Comparison of ENCODE assay signal across 19 cellular contexts in genomic region chr1:202642212-202642611, GRCh38.
DNase-seq lines count a peak whose midpoint lies in the region; ATAC-seq and TF ChIP-seq lines count a peak whose summit lies in the region.
"Had no signal": no experiment of that assay in that cellular context is flagged by ENCODE, and none has a peak within 500 bp of the region (broad histone marks: within the 10 kb centered on the region; RNA-seq: fewer than 3 reads in every experiment).

No MANE protein-coding gene starts in this region.

- CTCF ChIA-PET in CD4-positive, alpha-beta memory T cell (lab: Charles Lee; ENCODE audit: partially characterized antibody) = no interaction called here

- in situ Hi-C loops in GM13976 (cut with MboI; ENCODE audit: low sequenced_read_pairs, unreplicated experiment) = no loop called here

- 26% methylated on average over 20 of the region's 20 CpGs for WGBS in HUES64

- no peaks in the 10 kb centered on the region for H3K9me3 ChIP-seq in CD4-positive, alpha-beta memory T cell (ENCODE audit: control insufficient read depth in 1 of 2, low read length in 2 of 2)
- H3K9me3 ChIP-seq in HUES64 (ENCODE audit: insufficient read depth, low read depth, low read length) = no peaks in the 10 kb centered on the region
- H3K9me3 ChIP-seq: BLaER1 treated with 17β-estradiol and CSF1 and Interleukin-3, amounts not matched to agents 10 nM and 100 nM; MG63; pancreas; thyroid gland had no signal

- peak overlapping the region in 1 of 2 donors; percentile 38 for H3K4me3 ChIP-seq in CD4-positive, alpha-beta memory T cell (ENCODE audit: low read length in 2 of 2)
- peak overlapping the region; percentile 60 for H3K4me3 ChIP-seq in HUES64 (ENCODE audit: low read length)
- H3K4me3 ChIP-seq: BLaER1 treated with 17β-estradiol and CSF1 and Interleukin-3, amounts not matched to agents 10 nM and 100 nM; MG63 had no signal

- no peak overlapping the region for H3K27ac Mint-ChIP-seq in CD4-positive, alpha-beta memory T cell
- no peak overlapping the region for H3K27ac Mint-ChIP-seq in effector memory CD8-positive, alpha-beta T cell
- no peak overlapping the region for H3K27ac Mint-ChIP-seq in naive B cell
- H3K27ac Mint-ChIP-seq in activated naive CD8-positive, alpha-beta T cell treated with anti-CD3 and anti-CD28 coated beads for 36 hours = no peak overlapping the region
- H3K27ac Mint-ChIP-seq: T-helper 1 cell treated with Interleukin-12 subunit alpha and Interleukin-12 subunit beta and Interleukin-4 antibody, amounts not matched to agents 30 μg/mL and 1 μg/mL, for 36 hours had no signal

- H3K27me3 ChIP-seq in CD4-positive, alpha-beta memory T cell (ENCODE audit: insufficient read depth, low read length) = peaks cover 28% of the 10 kb centered on the region
- H3K27me3 ChIP-seq in HUES64 (ENCODE audit: insufficient read depth, low read length) = peaks cover 55% of the 10 kb centered on the region
- H3K27me3 ChIP-seq: pancreas had no signal

- no peaks in the 10 kb centered on the region for H3K36me3 ChIP-seq in CD4-positive, alpha-beta memory T cell (ENCODE audit: insufficient read depth, low read length)
- no peaks in the 10 kb centered on the region for H3K36me3 ChIP-seq in HUES64 (ENCODE audit: insufficient read depth, low read length)
- H3K36me3 ChIP-seq: BLaER1 treated with 17β-estradiol and CSF1 and Interleukin-3, amounts not matched to agents 10 nM and 100 nM; MG63; pancreas; thyroid gland had no signal

- H3K36me3 Mint-ChIP-seq in CD4-positive, alpha-beta memory T cell = no peaks in the 10 kb centered on the region
- H3K36me3 Mint-ChIP-seq in effector memory CD8-positive, alpha-beta T cell (ENCODE audit: insufficient read depth) = no peaks in the 10 kb centered on the region
- no peaks in the 10 kb centered on the region for H3K36me3 Mint-ChIP-seq in naive B cell
- H3K36me3 Mint-ChIP-seq in activated naive CD8-positive, alpha-beta T cell treated with anti-CD3 and anti-CD28 coated beads for 36 hours = no peaks in the 10 kb centered on the region

- H3K9me3 Mint-ChIP-seq in CD4-positive, alpha-beta memory T cell = no peaks in the 10 kb centered on the region
- H3K9me3 Mint-ChIP-seq in effector memory CD8-positive, alpha-beta T cell = no peaks in the 10 kb centered on the region
- H3K9me3 Mint-ChIP-seq in naive B cell = no peaks in the 10 kb centered on the region
- no peaks in the 10 kb centered on the region for H3K9me3 Mint-ChIP-seq in activated naive CD8-positive, alpha-beta T cell treated with anti-CD3 and anti-CD28 coated beads for 36 hours
- H3K9me3 Mint-ChIP-seq: T-helper 1 cell treated with Interleukin-12 subunit alpha and Interleukin-12 subunit beta and Interleukin-4 antibody, amounts not matched to agents 30 μg/mL and 1 μg/mL, for 36 hours had no signal

- no peak overlapping the region for H3K9ac ChIP-seq in HUES64 (ENCODE audit: low read depth, low read length)
- H3K9ac ChIP-seq: BLaER1 treated with 17β-estradiol and CSF1 and Interleukin-3, amounts not matched to agents 10 nM and 100 nM had no signal

- H3K4me3 Mint-ChIP-seq in CD4-positive, alpha-beta memory T cell = peak overlapping the region in 6 of 8 donors; percentile 75 to 84 (median 80)
- peak overlapping the region; percentile 81 to 83 for H3K4me3 Mint-ChIP-seq in effector memory CD8-positive, alpha-beta T cell
- H3K4me3 Mint-ChIP-seq in naive B cell = peak overlapping the region; percentile 46 to 84 (median 81)
- no peak overlapping the region for H3K4me3 Mint-ChIP-seq in activated naive CD8-positive, alpha-beta T cell treated with anti-CD3 and anti-CD28 coated beads for 36 hours

- H3K4me1 ChIP-seq in CD4-positive, alpha-beta memory T cell (ENCODE audit: insufficient read depth, low read length) = peaks cover 27% of the 10 kb centered on the region
- H3K4me1 ChIP-seq in HUES64 (ENCODE audit: insufficient read depth, low read length) = peaks cover 16% of the 10 kb centered on the region

- TF ChIP-seq CTCF in GM13976 (IDR thresholded peaks at IDR 0.05; ENCODE audit: borderline replicate concordance, control extremely low read depth, extremely low read depth, insufficient read depth, missing control alignments) = no peak

- POLR2A ChIA-PET in CD4-positive, alpha-beta memory T cell (lab: Charles Lee; ENCODE audit: partially characterized antibody) = interaction anchor here (0.9 kb wide), 1 partner anchor 13 kb away, joined by 3 read pairs; no protein-coding TSS in a partner anchor

- H3K27ac ChIP-seq in CD4-positive, alpha-beta memory T cell (ENCODE audit: low read depth, low read length) = no peak overlapping the region
- no peak overlapping the region for H3K27ac ChIP-seq in HUES64 (ENCODE audit: low read depth, low read length)
- H3K27ac ChIP-seq: BLaER1 treated with 17β-estradiol and CSF1 and Interleukin-3, amounts not matched to agents 10 nM and 100 nM; pancreas; thyroid gland had no signal

- DNase-seq in CD4-positive, alpha-beta memory T cell = no peak
- DNase-seq in effector memory CD8-positive, alpha-beta T cell = no peak
- DNase-seq in naive B cell (no peak), NCI-H226 (no peak), GM13976 (ENCODE audit: low spot score) (no peak)
- DNase-seq in activated naive CD8-positive, alpha-beta T cell treated with anti-CD3 and anti-CD28 coated beads for 36 hours = no peak
- DNase-seq: activated CD4-positive, alpha-beta T cell treated with anti-CD3 and anti-CD28 coated beads for 48 hours; activated T-cell treated with anti-CD3 and anti-CD28 coated beads, Interleukin-2, amount 50 U/mL, for 1 hour; EL; hypothalamus; mesenchymal stem cell; MG63; NCI-H774; thyroid gland had no signal

- H3K4me1 Mint-ChIP-seq in CD4-positive, alpha-beta memory T cell = peaks cover 7 to 43% (median 27%) of the 10 kb centered on the region in 4 donors
- peaks cover 20 to 22% of the 10 kb centered on the region in 2 donors for H3K4me1 Mint-ChIP-seq in effector memory CD8-positive, alpha-beta T cell (ENCODE audit: low read depth in 2 of 2)
- peaks cover 21 to 45% (median 37%) of the 10 kb centered on the region in 3 donors for H3K4me1 Mint-ChIP-seq in naive B cell
- H3K4me1 Mint-ChIP-seq in activated naive CD8-positive, alpha-beta T cell treated with anti-CD3 and anti-CD28 coated beads for 36 hours = peaks cover 14% of the 10 kb centered on the region

- ATAC-seq in effector memory CD8-positive, alpha-beta T cell (replicated peaks) = no peak
- ATAC-seq in naive B cell (ENCODE audit: low read depth in 2 of 2) = no peak
- no peak for ATAC-seq in GM18907 (IDR thresholded peaks at IDR 0.05; ENCODE audit: unreplicated experiment)

- peaks cover 27 to 62% of the 10 kb centered on the region in 2 donors for H3K27me3 Mint-ChIP-seq in CD4-positive, alpha-beta memory T cell
- peaks cover 86 to 100% of the 10 kb centered on the region in 2 donors for H3K27me3 Mint-ChIP-seq in effector memory CD8-positive, alpha-beta T cell
- H3K27me3 Mint-ChIP-seq in naive B cell = peaks cover 58 to 97% (median 94%) of the 10 kb centered on the region in 3 donors
- peaks cover 87% of the 10 kb centered on the region for H3K27me3 Mint-ChIP-seq in activated naive CD8-positive, alpha-beta T cell treated with anti-CD3 and anti-CD28 coated beads for 36 hours

- intact Hi-C loops in CD4-positive, alpha-beta memory T cell (cut with micrococcal nuclease) = no loop called here
